In genomic region chr12:3271146-3271545, GRCh38 we compare ENCODE assay signal across 3 cellular contexts.
TF ChIP-seq lines count a peak whose summit lies in the region.

No MANE protein-coding gene starts in this region.

TF ChIP-seq in SK-N-SH treated with all-trans-retinoic acid at 6 μM for 48 hours, 23 proteins besides CTCF, POLR2A, EP300 and RAD21:
- TF ChIP-seq ZNF70 (CRISPR knock-in tag; IDR thresholded peaks at IDR 0.05) (peak; percentile 98), ZC3H10 (CRISPR knock-in tag; IDR thresholded peaks at IDR 0.05) (no peak)
TF ChIP-seq in SK-N-SH treated with all-trans-retinoic acid at 6 μM for 48 hours: peak in this region for 1.

TF ChIP-seq in SK-N-SH, 30 proteins besides CTCF, POLR2A, EP300 and RAD21:
- TF ChIP-seq RFX5 (IDR thresholded peaks at IDR 0.05; ENCODE audit: low read length) (no peak), GATA2 (CRISPR knock-in tag; IDR thresholded peaks at IDR 0.05) (no peak), SMC3 (IDR thresholded peaks at IDR 0.05; ENCODE audit: low read depth, low read length) (no peak), RXRA (IDR thresholded peaks at IDR 0.05; ENCODE audit: borderline replicate concordance, low read depth) (no peak), ZBTB33 (IDR thresholded peaks at IDR 0.05; ENCODE audit: borderline replicate concordance, low read depth) (no peak), FOSL2 (IDR thresholded peaks at IDR 0.05; ENCODE audit: borderline replicate concordance, low read depth) (no peak), SIN3A (IDR thresholded peaks at IDR 0.05; ENCODE audit: borderline replicate concordance, low read depth, low read length) (no peak), CHD2 (IDR thresholded peaks at IDR 0.05; ENCODE audit: low read length, partially characterized antibody) (no peak), MXI1 (IDR thresholded peaks at IDR 0.05; ENCODE audit: low read depth, low read length) (no peak), ELF1 (IDR thresholded peaks at IDR 0.05) (no peak), MEF2A (IDR thresholded peaks at IDR 0.05; ENCODE audit: borderline replicate concordance, low read depth) (no peak), POLR2AphosphoS5 (IDR thresholded peaks at IDR 0.05; ENCODE audit: low read depth, low read length) (no peak), GABPA (IDR thresholded peaks at IDR 0.05; ENCODE audit: low read depth) (no peak), EZH2phosphoT487 (IDR thresholded peaks at IDR 0.05; ENCODE audit: borderline replicate concordance, low read depth) (no peak), REST (IDR thresholded peaks at IDR 0.05; ENCODE audit: low read depth, low read length) (no peak), YY1 (IDR thresholded peaks at IDR 0.05; ENCODE audit: low read depth) (no peak)
- TF ChIP-seq, protein P1, sequence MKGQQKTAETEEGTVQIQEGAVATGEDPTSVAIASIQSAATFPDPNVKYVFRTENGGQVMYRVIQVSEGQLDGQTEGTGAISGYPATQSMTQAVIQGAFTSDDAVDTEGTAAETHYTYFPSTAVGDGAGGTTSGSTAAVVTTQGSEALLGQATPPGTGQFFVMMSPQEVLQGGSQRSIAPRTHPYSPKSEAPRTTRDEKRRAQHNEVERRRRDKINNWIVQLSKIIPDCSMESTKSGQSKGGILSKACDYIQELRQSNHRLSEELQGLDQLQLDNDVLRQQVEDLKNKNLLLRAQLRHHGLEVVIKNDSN (IDR thresholded peaks at IDR 0.05; ENCODE audit: borderline replicate concordance, low read depth) = no peak

TF ChIP-seq in H1, 55 proteins besides CTCF, POLR2A, EP300 and RAD21:
- TF ChIP-seq KDM1A (IDR thresholded peaks at IDR 0.05; ENCODE audit: borderline replicate concordance, low read length) = peak; percentile 90
- TF ChIP-seq RFX5 (IDR thresholded peaks at IDR 0.05; ENCODE audit: borderline replicate concordance, low read depth, low read length) = no peak
